In genomic region chr10:28294809-28295208, GRCh38 we compare ENCODE assay signal across 26 cellular contexts. TPM values are rescaled to one million over a fixed set of nuclear protein-coding genes. Genes with fewer than 3 reads are reported as not detected.
A peak's percentile ranks its signal among the peaks of the same experiment; 100 is the strongest.
DNase-seq lines count a peak whose midpoint lies in the region; ATAC-seq and TF ChIP-seq lines count a peak whose summit lies in the region.
"Had no signal": no experiment of that assay in that cellular context is flagged by ENCODE, and none has a peak within 500 bp of the region (broad histone marks: within the 10 kb centered on the region; RNA-seq: fewer than 3 reads in every experiment).

No MANE protein-coding gene starts in this region.

- H3F3A ChIP-seq in GM23338 (replicated peaks; ENCODE audit: low read depth), result no peaks in the 10 kb centered on the region

- no peaks in the 10 kb centered on the region; the same call in 1 of the 2 replicates for H3K9me3 ChIP-seq in AG04450 (ENCODE audit: control insufficient read depth, insufficient read depth, low read length)
- H3K9me3 ChIP-seq in esophagus muscularis mucosa, result no peaks in the 10 kb centered on the region
- H3K9me3 ChIP-seq in psoas muscle, result no peaks in the 10 kb centered on the region
- no peaks in the 10 kb centered on the region for H3K9me3 ChIP-seq in ovary
- H3K9me3 ChIP-seq: SK-N-SH had no signal

- H3K9me3 Mint-ChIP-seq in GM23338, result no peaks in the 10 kb centered on the region
- H3K9me3 Mint-ChIP-seq: brain, immature natural killer cell, mesothelial cell of epicardium, nephron progenitor cell had no signal

- H3K4me3 Mint-ChIP-seq in GM23338, result no peak overlapping the region
- H3K4me3 Mint-ChIP-seq: brain, immature natural killer cell, mesothelial cell of epicardium, nephron progenitor cell had no signal

- POLR2A ChIA-PET in AG04450 (lab: Yijun Ruan, JAX), result no interaction called here

- in situ Hi-C loops in GM13977 (cut with MboI; ENCODE audit: low pct_unique_long_range_greater_than_20kb, low sequenced_read_pairs, unreplicated experiment), result no loop called here

- no peaks in the 10 kb centered on the region for H3K36me3 ChIP-seq in GM23338 (ENCODE audit: insufficient read depth)
- no peaks in the 10 kb centered on the region for H3K36me3 ChIP-seq in esophagus muscularis mucosa
- no peaks in the 10 kb centered on the region for H3K36me3 ChIP-seq in psoas muscle (ENCODE audit: insufficient read depth in 1 of 2, low read depth in 1 of 2)
- no peaks in the 10 kb centered on the region for H3K36me3 ChIP-seq in ovary

- CTCF ChIA-PET in AG04450 (lab: Charles Lee), result interaction anchor here (1.2 kb wide), 1 partner anchor 99 kb away, joined by 3 read pairs; no protein-coding TSS in a partner anchor

- H3K4me1 ChIP-seq in GM23338 (ENCODE audit: insufficient read depth) (peaks cover 26% of the 10 kb centered on the region; the same call in 1 of the 2 replicates), esophagus muscularis mucosa (peaks cover 10 to 76% (median 70%) of the 10 kb centered on the region in 4 donors), psoas muscle (peaks cover 39% of the 10 kb centered on the region), ovary (ENCODE audit: insufficient read depth) (peaks cover 6% of the 10 kb centered on the region)

- no peaks in the 10 kb centered on the region for H3K36me3 Mint-ChIP-seq in GM23338 (ENCODE audit: low read depth)
- H3K36me3 Mint-ChIP-seq: brain, mesothelial cell of epicardium had no signal

- TF ChIP-seq POLR2A in esophagus muscularis mucosa (IDR thresholded peaks at IDR 0.05; ENCODE audit: low read depth), result no peak
- TF ChIP-seq POLR2A in ovary (IDR thresholded peaks at IDR 0.05), result no peak

- 63% methylated on average over 5 of the region's 5 CpGs for WGBS in esophagus muscularis mucosa
- 55 to 58% (median 56%) methylated on average over 5 of the region's 5 CpGs for WGBS in psoas muscle, 3 donors
- 64 to 71% (median 68%) methylated on average over 5 of the region's 5 CpGs for WGBS in ovary, 3 donors

- intact Hi-C loops in esophagus muscularis mucosa (cut with DNase I) (no loop called here), psoas muscle (cut with DNase I) (loop anchor here in 1 of 2 donors (5.0 kb wide), 1 partner anchor 87 kb away; no protein-coding TSS in a partner anchor), ovary (cut with DNase I) (no loop called here)

- H3K27me3 ChIP-seq in AG04450 (ENCODE audit: control insufficient read depth, insufficient read depth, low read length) (peaks cover 3% of the 10 kb centered on the region), GM23338 (ENCODE audit: insufficient read depth) (no peaks in the 10 kb centered on the region), esophagus muscularis mucosa (no peaks in the 10 kb centered on the region), psoas muscle (ENCODE audit: insufficient read depth in 3 of 3, low read length in 2 of 3) (no peaks in the 10 kb centered on the region), ovary (no peaks in the 10 kb centered on the region)
- H3K27me3 ChIP-seq: BLaER1 treated with 17β-estradiol and CSF1 and Interleukin-3, amounts not matched to agents 10 nM and 100 nM; hepatocyte had no signal

- no peak for DNase-seq in AG04450 (ENCODE audit: low read depth, low spot score)
- peak; percentile 15 for DNase-seq in GM23338 (ENCODE audit: low spot score)
- no peak for DNase-seq in esophagus muscularis mucosa (ENCODE audit: extremely low spot score)
- no peak for DNase-seq in psoas muscle
- no peak for DNase-seq in activated effector memory CD4-positive, alpha-beta T cell treated with anti-CD3 and anti-CD28 coated beads, Interleukin-2, amount 50 U/mL, for 16 hours
- no peak for DNase-seq in ovary
- DNase-seq in stimulated activated naive CD4-positive, alpha-beta T cell treated with Interleukin-2 at 50 U/mL for 16 hours (lab: John Stamatoyannopoulos, UW), result no peak
- no peak for DNase-seq in GM13977 (ENCODE audit: low spot score)
- DNase-seq: activated CD4-positive, alpha-beta T cell treated with anti-CD3 and anti-CD28 coated beads for 4 hours; activated T-cell treated with anti-CD3 and anti-CD28 coated beads, Interleukin-2, amount 50 U/mL, for 48 hours; foreskin fibroblast; immature natural killer cell; NCI-H1105; NCI-H2029; NCI-H226; nephron progenitor cell; SK-N-SH; stimulated activated CD4-positive, alpha-beta T cell treated with anti-CD3 and anti-CD28 coated beads, Interleukin-1b, Interleukin-23, amount 100 ng/mL, for 48 hours; T-helper 2 cell had no signal

- H3K4me1 Mint-ChIP-seq in GM23338, result peaks cover 35% of the 10 kb centered on the region

- ATAC-seq in GM23338 (peak; percentile 74), psoas muscle (no peak)
- ATAC-seq: left lobe of liver had no signal

- H3K4me2 ChIP-seq in GM23338, result peak overlapping the region; percentile 21; the same call in 1 of the 2 replicates
- H3K4me2 ChIP-seq: BLaER1 treated with 17β-estradiol and CSF1 and Interleukin-3, amounts not matched to agents 10 nM and 100 nM; hepatocyte; SK-N-SH had no signal

- no peaks in the 10 kb centered on the region for H3K9me2 ChIP-seq in GM23338 (ENCODE audit: insufficient read depth)
- H3K9me2 ChIP-seq: SK-N-SH had no signal

- peaks cover 2% of the 10 kb centered on the region for H3K27me3 Mint-ChIP-seq in GM23338 (ENCODE audit: insufficient read depth, low read depth, poor library complexity)

- no peaks in the 10 kb centered on the region; the same call in 1 of the 2 replicates for H3K79me2 ChIP-seq in GM23338 (replicated peaks; ENCODE audit: insufficient read depth)

- TF ChIP-seq EP300 in esophagus muscularis mucosa (IDR thresholded peaks at IDR 0.05) (no peak), ovary (IDR thresholded peaks at IDR 0.05) (no peak)

- TF ChIP-seq CTCF in AG04450 (IDR thresholded peaks at IDR 0.05; ENCODE audit: low read depth, low read length) (no peak), GM23338 (conservative IDR thresholded peaks at IDR 0.05; ENCODE audit: low read depth in 2 of 2) (no peak), esophagus muscularis mucosa (IDR thresholded peaks at IDR 0.05) (no peak), psoas muscle (IDR thresholded peaks at IDR 0.05) (no peak), ovary (IDR thresholded peaks at IDR 0.05) (no peak), GM13977 (IDR thresholded peaks at IDR 0.05; ENCODE audit: extremely low read depth, insufficient read depth, missing control alignments) (no peak)

- peak overlapping the region; percentile 4 for H3K27ac ChIP-seq in AG04450 (ENCODE audit: low read depth, low read length)
- no peak overlapping the region for H3K27ac ChIP-seq in GM23338 (ENCODE audit: low read depth)
- peak overlapping the region; percentile 67 to 75 (median 74) for H3K27ac ChIP-seq in esophagus muscularis mucosa (replicated peaks in 1 of 4)
- peak overlapping the region; percentile 44 for H3K27ac ChIP-seq in psoas muscle
- peak overlapping the region in 1 of 2 donors; percentile 43 for H3K27ac ChIP-seq in ovary
- H3K27ac ChIP-seq: BLaER1 treated with 17β-estradiol and CSF1 and Interleukin-3, amounts not matched to agents 10 nM and 100 nM; epithelial cell of prostate; hepatocyte had no signal

- H4K20me1 ChIP-seq in GM23338 (replicated peaks; ENCODE audit: insufficient read depth), result no peaks in the 10 kb centered on the region
- H4K20me1 ChIP-seq: BLaER1 treated with 17β-estradiol and CSF1 and Interleukin-3, amounts not matched to agents 10 nM and 100 nM had no signal

- no peak overlapping the region for H3K27ac Mint-ChIP-seq in GM23338
- H3K27ac Mint-ChIP-seq: brain, immature natural killer cell, nephron progenitor cell had no signal

- no peak overlapping the region for H2AFZ ChIP-seq in GM23338
- H2AFZ ChIP-seq: hepatocyte had no signal

- H3K4me3 ChIP-seq in AG04450 (ENCODE audit: low read depth, low read length), result no peak overlapping the region
- no peak overlapping the region for H3K4me3 ChIP-seq in GM23338
- no peak overlapping the region for H3K4me3 ChIP-seq in esophagus muscularis mucosa
- H3K4me3 ChIP-seq in psoas muscle, result no peak overlapping the region
- no peak overlapping the region for H3K4me3 ChIP-seq in ovary
- H3K4me3 ChIP-seq: BLaER1 treated with 17β-estradiol and CSF1 and Interleukin-3, amounts not matched to agents 10 nM and 100 nM; hepatocyte; skin epidermis had no signal

TF ChIP-seq in GM23338, 12 proteins besides CTCF, POLR2A, EP300 and RAD21 (continues in another document):
- TF ChIP-seq, protein P1, sequence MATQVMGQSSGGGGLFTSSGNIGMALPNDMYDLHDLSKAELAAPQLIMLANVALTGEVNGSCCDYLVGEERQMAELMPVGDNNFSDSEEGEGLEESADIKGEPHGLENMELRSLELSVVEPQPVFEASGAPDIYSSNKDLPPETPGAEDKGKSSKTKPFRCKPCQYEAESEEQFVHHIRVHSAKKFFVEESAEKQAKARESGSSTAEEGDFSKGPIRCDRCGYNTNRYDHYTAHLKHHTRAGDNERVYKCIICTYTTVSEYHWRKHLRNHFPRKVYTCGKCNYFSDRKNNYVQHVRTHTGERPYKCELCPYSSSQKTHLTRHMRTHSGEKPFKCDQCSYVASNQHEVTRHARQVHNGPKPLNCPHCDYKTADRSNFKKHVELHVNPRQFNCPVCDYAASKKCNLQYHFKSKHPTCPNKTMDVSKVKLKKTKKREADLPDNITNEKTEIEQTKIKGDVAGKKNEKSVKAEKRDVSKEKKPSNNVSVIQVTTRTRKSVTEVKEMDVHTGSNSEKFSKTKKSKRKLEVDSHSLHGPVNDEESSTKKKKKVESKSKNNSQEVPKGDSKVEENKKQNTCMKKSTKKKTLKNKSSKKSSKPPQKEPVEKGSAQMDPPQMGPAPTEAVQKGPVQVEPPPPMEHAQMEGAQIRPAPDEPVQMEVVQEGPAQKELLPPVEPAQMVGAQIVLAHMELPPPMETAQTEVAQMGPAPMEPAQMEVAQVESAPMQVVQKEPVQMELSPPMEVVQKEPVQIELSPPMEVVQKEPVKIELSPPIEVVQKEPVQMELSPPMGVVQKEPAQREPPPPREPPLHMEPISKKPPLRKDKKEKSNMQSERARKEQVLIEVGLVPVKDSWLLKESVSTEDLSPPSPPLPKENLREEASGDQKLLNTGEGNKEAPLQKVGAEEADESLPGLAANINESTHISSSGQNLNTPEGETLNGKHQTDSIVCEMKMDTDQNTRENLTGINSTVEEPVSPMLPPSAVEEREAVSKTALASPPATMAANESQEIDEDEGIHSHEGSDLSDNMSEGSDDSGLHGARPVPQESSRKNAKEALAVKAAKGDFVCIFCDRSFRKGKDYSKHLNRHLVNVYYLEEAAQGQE (IDR thresholded peaks at IDR 0.05; ENCODE audit: unreplicated experiment), result no peak
- TF ChIP-seq CREB1 (CRISPR knock-in tag; IDR thresholded peaks at IDR 0.05; ENCODE audit: low read depth), result no peak
- TF ChIP-seq POLR2AphosphoS5 (IDR thresholded peaks at IDR 0.05; ENCODE audit: low read depth), result no peak
- no peak for TF ChIP-seq ZNF331 (CRISPR knock-in tag; IDR thresholded peaks at IDR 0.05; ENCODE audit: low read depth)

RNA-seq across cellular contexts. Expression of gene MPP7, which starts 8.1 kb away (rescaled TPM):
- polyA plus RNA-seq in AG04450 (2011; rRNA removed), result 0.61 and 0.94 TPM in 2 replicates
- 1.2 and 2.3 TPM in 2 replicates for polyA minus RNA-seq in AG04450 (2011; rRNA and poly(A)+ RNA removed)
- 8.0 and 9.4 TPM in 2 replicates for total RNA-seq in GM23338 (2014; rRNA removed; shearing (Covaris generic))
- 3.9 and 5.0 TPM in 2 replicates for polyA plus RNA-seq in GM23338 (2016; fragmentation: Nextera tagmentation; extraction: Ambion mirVana)
- total RNA-seq in esophagus muscularis mucosa, result 10 to 100 TPM; 30.3 to 59.1 (median 49.3) TPM
- 10 to 100 TPM; 11.3 to 12.5 (median 12.3) TPM for total RNA-seq in psoas muscle
- polyA plus RNA-seq in psoas muscle, result 1 to 10 TPM; 2.3 to 6.5 (median 6.5) TPM
- total RNA-seq in ovary, result 10 to 100 TPM in 3 of 7 donors, 1 to 10 TPM in 4; 2.2 to 13.3 (median 9.3) TPM
- polyA plus RNA-seq in ovary, result 1 to 10 TPM; 2.3 to 7.5 TPM
- polyA plus RNA-seq: SK-N-SH had no signal
